In genomic region chr2:32403782-32404181, GRCh38 we compare ENCODE assay signal across 11 cellular contexts.
"Had no signal": no experiment of that assay in that cellular context is flagged by ENCODE, and none has a peak within 500 bp of the region (broad histone marks: within the 10 kb centered on the region; RNA-seq: fewer than 3 reads in every experiment).

No MANE protein-coding gene starts in this region.

- FAIRE-seq: H1, H54 had no signal

- H3K4me2 ChIP-seq: GM23338 had no signal

- H2AFZ ChIP-seq: GM23248, GM23338 had no signal

- H3K4me3 ChIP-seq: GM23248, GM23338, HAP-1 had no signal

- ATAC-seq: GM23338, HCT116 had no signal

- DNase-seq: GM23248, GOT3, H7, H9, HCEC 1CT, HFFc6 had no signal

- H3K9ac ChIP-seq: GM23248 had no signal

- H3K4me1 ChIP-seq: HAP-1 had no signal

- H3K27ac ChIP-seq: GM23248 had no signal

- H3K9me3 ChIP-seq: HAP-1 had no signal
